8 cellular contexts compared by ENCODE assay signal in the genomic region with DNA sequence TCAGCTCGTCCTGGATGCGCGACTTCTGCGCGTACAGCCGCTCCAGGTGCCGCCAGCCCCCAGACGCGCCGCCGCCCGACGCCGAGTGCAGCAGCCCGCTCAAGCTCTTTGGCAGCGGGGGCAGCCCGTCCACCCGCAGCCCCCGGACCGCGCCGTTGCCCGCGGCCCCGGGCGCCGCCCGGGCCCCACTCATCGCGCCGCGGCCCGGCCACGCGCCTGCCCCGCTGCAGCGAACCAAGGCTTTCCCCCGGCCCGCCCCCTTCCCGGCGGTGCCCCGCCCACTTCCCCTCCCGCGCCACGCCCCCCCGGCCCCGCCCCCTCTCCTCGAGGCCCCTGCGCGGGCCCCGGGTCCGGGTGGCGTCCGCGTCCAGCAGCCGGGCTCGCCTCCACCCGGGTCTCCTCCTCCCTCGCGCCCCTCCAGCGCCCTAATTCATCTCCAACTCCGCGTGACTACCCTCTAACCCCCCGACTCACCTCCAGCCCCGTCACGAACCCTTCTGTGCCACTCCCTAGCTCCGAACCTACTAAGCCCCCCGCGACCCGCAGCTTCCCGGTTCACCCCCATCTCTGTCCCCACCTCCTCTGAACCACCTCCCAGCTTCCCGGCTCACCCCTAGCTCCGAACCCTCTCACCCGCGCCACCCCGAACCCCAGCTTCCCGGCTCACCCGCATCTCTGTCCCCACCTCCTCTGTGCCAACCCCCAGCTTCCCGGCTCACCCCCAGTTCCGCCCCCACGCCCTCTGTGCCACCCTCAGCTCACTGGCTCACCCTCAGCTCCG. TPM values are rescaled to one million over a fixed set of nuclear protein-coding genes. Genes with fewer than 3 reads are reported as not detected.
A peak's percentile ranks its signal among the peaks of the same experiment; 100 is the strongest.
DNase-seq lines count a peak whose midpoint lies in the region; ATAC-seq, FAIRE-seq and TF ChIP-seq lines count a peak whose summit lies in the region.

FAM89A (minus strand) TSS at position 236 of the 781 bp plus-strand sequence; CDS start at position 193, 43 bp downstream.

- DNase-seq in NCI-H146 (lab: John Stamatoyannopoulos, UW) (peak; percentile 57), NCI-H146 treated with DMSO at 0.1 percent for 48 hours (lab: John Stamatoyannopoulos, UW; ENCODE audit: unreplicated experiment) (no peak), activated gamma-delta T cell treated with Interleukin-2 at 50 U/mL for 16 hours (peak; percentile 67), glomerular endothelial cell (ENCODE audit: extremely low read depth, low read depth, low spot score) (no peak), pancreas (peak; percentile 56 to 90 (median 78)), thyroid gland (peak; percentile 57 to 59)

- ATAC-seq in HG02840 (IDR thresholded peaks at IDR 0.05; ENCODE audit: low FRiP score, unreplicated experiment) (peak; percentile 56), pancreas (peak; percentile 74 to 90 (median 88))

- H3K4me1 ChIP-seq in pancreas (peaks cover 0 to 9% (median 0%) of the 10 kb centered on the region in 3 donors), thyroid gland (peaks cover 7 to 16% of the 10 kb centered on the region in 2 donors)

- H3K9me3 ChIP-seq in pancreas = no peaks in the 10 kb centered on the region
- no peaks in the 10 kb centered on the region for H3K9me3 ChIP-seq in thyroid gland

- no peak for TF ChIP-seq CTCF in pancreas (IDR thresholded peaks at IDR 0.05)
- TF ChIP-seq CTCF in thyroid gland (IDR thresholded peaks at IDR 0.05) = no peak

- intact Hi-C loops in pancreas (cut with DNase I) = no loop called here
- intact Hi-C loops in thyroid gland (cut with DNase I) = loop anchor here (10.0 kb wide), 1 partner anchor 65 kb away; the partner anchor contains the start of genes ARV1 and TTC13

- no peak for FAIRE-seq in pancreas (lab: Jason Lieb, UNC)

- WGBS in pancreas, 2 donors = 3 to 5% methylated on average over 45 to 81 of the region's 82 CpGs
- 2 to 5% methylated on average over 25 to 26 of the region's 82 CpGs for WGBS in thyroid gland, 2 donors

- H3K27me3 ChIP-seq in pancreas (no peaks in the 10 kb centered on the region), thyroid gland (no peaks in the 10 kb centered on the region)

- TF ChIP-seq POLR2A in Raji (IDR thresholded peaks at IDR 0.05; ENCODE audit: insufficient read depth, low read depth, low read length) = peak; percentile 38; the same call in 1 of the 2 replicates
- peak in 1 of 2 donors; percentile 35 for TF ChIP-seq POLR2A in thyroid gland (IDR thresholded peaks at IDR 0.05)

- H3K36me3 ChIP-seq in pancreas = no peaks in the 10 kb centered on the region
- no peaks in the 10 kb centered on the region for H3K36me3 ChIP-seq in thyroid gland

- H3K27ac ChIP-seq in pancreas = peak within 1 kb of the TSS in 2 of 4 donors; percentile 12 to 40
- peak within 1 kb of the TSS in 2 of 3 donors; percentile 36 to 61 for H3K27ac ChIP-seq in thyroid gland

- H3K4me3 ChIP-seq in pancreas (peak within 1 kb of the TSS; percentile 72 to 85 (median 82)), thyroid gland (replicated peaks in 1 of 3) (peak within 1 kb of the TSS; percentile 62 to 83 (median 81))

RNA-seq across cellular contexts. Expression of gene FAM89A, which starts in this region (rescaled TPM):
- total RNA-seq in glomerular endothelial cell (37.6 and 86.2 TPM in 2 replicates), pancreas (10 to 100 TPM in 1 of 6 donors, 1 to 10 TPM in 5; 6.6 to 10.2 (median 7.5) TPM), thyroid gland (10 to 100 TPM in 3 of 4 donors, 1 to 10 TPM in 1; 8.0 to 27.0 (median 17.1) TPM)
- polyA plus RNA-seq in pancreas = 1 to 10 TPM; 3.5 to 7.5 TPM

Comparison
In these comparisons a context has a peak if more than half of its experiments do, and no peak if none do; other contexts are left out.
1. DNase-seq: peak in NCI-H146 (single experiment), activated gamma-delta T cell treated with Interleukin-2 at 50 U/mL for 16 hours (single experiment), pancreas (6 of 6) and thyroid gland (2 of 2); none in NCI-H146 treated with DMSO at 0.1 percent for 48 hours (single experiment) and glomerular endothelial cell (single experiment).